Comparison of ENCODE assay signal across 8 cellular contexts in the genomic region with DNA sequence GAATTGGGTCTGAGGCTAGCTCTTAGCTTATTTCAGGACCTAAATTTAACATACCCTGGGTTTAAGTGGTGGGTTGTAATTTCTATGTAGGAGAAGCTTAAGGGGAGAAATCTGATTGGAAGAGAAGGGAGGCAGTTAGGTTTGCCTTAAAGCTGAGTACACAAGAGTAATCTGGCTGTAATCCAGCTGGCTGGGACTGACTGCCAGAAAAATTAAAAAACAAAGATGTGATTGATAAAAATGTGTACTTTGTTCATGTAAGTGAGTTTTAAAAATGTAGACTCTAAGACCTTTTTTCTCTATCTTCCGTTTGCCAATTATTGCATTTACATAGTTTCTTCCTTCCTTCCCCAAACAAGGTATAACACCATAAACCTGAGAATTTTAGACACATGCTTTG. TPM values are rescaled to one million over a fixed set of nuclear protein-coding genes. Genes with fewer than 3 reads are reported as not detected.
DNase-seq lines count a peak whose midpoint lies in the region; ATAC-seq, FAIRE-seq and TF ChIP-seq lines count a peak whose summit lies in the region.
"Had no signal": no experiment of that assay in that cellular context is flagged by ENCODE, and none has a peak within 500 bp of the region (broad histone marks: within the 10 kb centered on the region; RNA-seq: fewer than 3 reads in every experiment).

No MANE protein-coding gene starts in this region.

- no peak for ATAC-seq in GM21423 (IDR thresholded peaks at IDR 0.05; ENCODE audit: unreplicated experiment)

- H3K27ac ChIP-seq in small intestine (ENCODE audit: low read depth in 1 of 2, low read length in 1 of 2), result peak overlapping the region; percentile 45 to 62

- FAIRE-seq in bronchial epithelial cell (lab: Jason Lieb, UNC) (no peak), small intestine (lab: Jason Lieb, UNC) (no peak)

- H3K4me1 ChIP-seq in small intestine (ENCODE audit: control insufficient read depth in 2 of 2, insufficient read depth in 1 of 2, low read depth in 1 of 2, low read length in 1 of 2), result peaks cover 2 to 8% of the 10 kb centered on the region in 2 donors

- no peak for TF ChIP-seq CTCF in bronchial epithelial cell (IDR thresholded peaks at IDR 0.05; ENCODE audit: insufficient read depth, low read length, severe bottlenecking)

- H3K27me3 ChIP-seq in bronchial epithelial cell (ENCODE audit: control insufficient read depth, insufficient read depth, low read length), result no peaks in the 10 kb centered on the region
- no peaks in the 10 kb centered on the region for H3K27me3 ChIP-seq in small intestine (ENCODE audit: control insufficient read depth in 2 of 2, insufficient read depth in 2 of 2, low read length in 2 of 2)

- no peaks in the 10 kb centered on the region for H3K9me3 ChIP-seq in small intestine (ENCODE audit: control insufficient read depth, low read depth)

- H3K36me3 ChIP-seq in bronchial epithelial cell (ENCODE audit: control insufficient read depth, insufficient read depth, low read length) (no peaks in the 10 kb centered on the region), small intestine (ENCODE audit: control insufficient read depth in 2 of 2, insufficient read depth in 2 of 2, low read length in 2 of 2) (no peaks in the 10 kb centered on the region)

- WGBS in small intestine, 3 donors, result 3 to 43% (median 32%) methylated on average over 1 of the region's 1 CpG

- DNase-seq in NCI-H2029 treated with DMSO at 0.1 percent for 48 hours (lab: John Stamatoyannopoulos, UW) (peak; percentile 96), bronchial epithelial cell (ENCODE audit: low read depth) (peak; percentile 36), small intestine (peak; percentile 70), SIG-M5 treated with dmso at 0.1 percent for 504 hours (lab: John Stamatoyannopoulos, UW; ENCODE audit: unreplicated experiment) (no peak), SK-N-DZ (ENCODE audit: low spot score) (no peak)
- DNase-seq: glutamatergic neuron; stimulated activated naive CD4-positive, alpha-beta T cell had no signal

- H3K4me3 ChIP-seq in bronchial epithelial cell (ENCODE audit: low read depth, low read length), result no peak overlapping the region
- H3K4me3 ChIP-seq in small intestine (ENCODE audit: low read depth in 1 of 2, low read length in 2 of 2), result no peak overlapping the region

RNA-seq across cellular contexts. Expression of a gene that starts 17.4 kb away (rescaled TPM):
- total RNA-seq in bronchial epithelial cell, result not detected in 2 replicates
- polyA plus RNA-seq in small intestine, result under 1 TPM in 1 of 3 donors, not detected in 2; 0.52 TPM
- not detected in 2 replicates for polyA plus RNA-seq in SK-N-DZ (2014; cell fraction: cytosol; rRNA removed)
- not detected in 2 replicates for polyA plus RNA-seq in SK-N-DZ (2014; cell fraction: nucleus; rRNA removed)

RNA-seq across cellular contexts. Expression of a gene that starts 19.9 kb away (rescaled TPM):
- 5.0 and 7.9 TPM in 2 replicates for total RNA-seq in bronchial epithelial cell
- polyA plus RNA-seq in small intestine, result 1 to 10 TPM in 2 of 3 donors, under 1 TPM in 1; 0.89 to 8.2 (median 1.6) TPM
- polyA plus RNA-seq in SK-N-DZ (2014; cell fraction: cytosol; rRNA removed), result 1.6 and 6.2 TPM in 2 replicates
- polyA plus RNA-seq in SK-N-DZ (2014; cell fraction: nucleus; rRNA removed), result 22.3 and 39.6 TPM in 2 replicates

RNA-seq across cellular contexts. Expression of a gene that starts 22.4 kb away (rescaled TPM):
- 11.8 and 16.8 TPM in 2 replicates for total RNA-seq in bronchial epithelial cell
- 10 to 100 TPM in 2 of 3 donors, 1 to 10 TPM in 1; 8.1 to 20.9 (median 13.0) TPM for polyA plus RNA-seq in small intestine
- 11.0 and 12.5 TPM in 2 replicates for polyA plus RNA-seq in SK-N-DZ (2014; cell fraction: cytosol; rRNA removed)
- 14.0 and 18.3 TPM in 2 replicates for polyA plus RNA-seq in SK-N-DZ (2014; cell fraction: nucleus; rRNA removed)

RNA-seq across cellular contexts. Expression of a gene that starts 22.5 kb away (rescaled TPM):
- 34.8 and 37.9 TPM in 2 replicates for total RNA-seq in bronchial epithelial cell
- 100 to 1,000 TPM in 2 of 3 donors, 10 to 100 TPM in 1; 63.4 to 176 (median 166) TPM for polyA plus RNA-seq in small intestine
- 53.5 and 62.8 TPM in 2 replicates for polyA plus RNA-seq in SK-N-DZ (2014; cell fraction: cytosol; rRNA removed)
- polyA plus RNA-seq in SK-N-DZ (2014; cell fraction: nucleus; rRNA removed), result 357 and 473 TPM in 2 replicates

RNA-seq across cellular contexts. Expression of a gene that starts 39.1 kb away (rescaled TPM):
- total RNA-seq in bronchial epithelial cell, result 45.4 and 57.9 TPM in 2 replicates
- 10 to 100 TPM; 26.8 to 31.2 (median 28.6) TPM for polyA plus RNA-seq in small intestine
- polyA plus RNA-seq in SK-N-DZ (2014; cell fraction: cytosol; rRNA removed), result 45.0 and 48.4 TPM in 2 replicates
- 28.7 and 30.2 TPM in 2 replicates for polyA plus RNA-seq in SK-N-DZ (2014; cell fraction: nucleus; rRNA removed)

Comparison
In these comparisons a context has a peak if more than half of its experiments do, and no peak if none do; other contexts are left out.
1. DNase-seq: peak in NCI-H2029 treated with DMSO at 0.1 percent for 48 hours (single experiment), bronchial epithelial cell (single experiment) and small intestine (single experiment); none in SIG-M5 treated with dmso at 0.1 percent for 504 hours (single experiment) and SK-N-DZ (single experiment).